1 cellular context compared by ENCODE assay signal in the genomic region with DNA sequence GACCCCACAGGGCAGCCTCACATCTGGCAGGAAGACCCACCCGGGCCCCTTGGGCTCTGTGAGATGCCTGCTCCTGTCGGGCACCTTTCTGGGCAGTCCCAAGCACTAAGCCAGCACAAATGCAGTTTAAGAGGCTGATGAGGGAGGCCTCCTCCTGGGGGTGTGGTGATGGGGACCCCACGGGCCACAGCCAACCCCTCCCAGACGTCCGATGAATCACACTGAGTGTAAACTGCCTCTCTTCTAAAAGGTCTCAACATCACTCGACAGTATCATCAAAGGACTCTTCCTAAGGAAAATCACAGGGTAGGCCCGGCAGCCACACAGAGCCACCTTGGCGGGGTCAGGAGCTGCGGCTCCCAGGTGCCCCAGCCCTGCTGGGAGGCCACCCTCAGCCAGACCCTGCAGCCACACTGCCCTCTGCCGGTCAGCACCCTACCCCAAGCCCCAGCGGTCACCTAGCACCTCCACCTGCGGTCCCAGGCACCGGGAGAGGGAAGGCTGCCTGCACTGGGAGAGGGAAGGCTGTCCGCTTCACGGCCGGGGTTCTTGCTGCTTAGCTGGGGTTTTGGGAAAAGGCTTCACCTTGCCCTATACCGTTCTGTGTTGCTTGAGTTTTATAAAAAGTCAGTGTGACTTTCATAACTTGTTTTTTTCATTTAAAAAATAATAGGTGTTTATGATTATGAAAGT.
TF ChIP-seq lines count a peak whose summit lies in the region.

No MANE protein-coding gene starts in this region.

TF ChIP-seq in HepG2, 621 proteins besides CTCF, POLR2A, EP300 and RAD21 (continued from another document and continues in another):
- TF ChIP-seq ZNF354B (CRISPR knock-in tag; IDR thresholded peaks at IDR 0.05) (no peak), SP5 (CRISPR knock-in tag; IDR thresholded peaks at IDR 0.05; ENCODE audit: borderline replicate concordance, low read depth) (no peak), ZNF530 (CRISPR knock-in tag; IDR thresholded peaks at IDR 0.05; ENCODE audit: low read depth) (no peak), IRF2 (CRISPR knock-in tag; IDR thresholded peaks at IDR 0.05) (peak; percentile 63; the same call in 1 of the 2 replicates), ZNF317 (CRISPR knock-in tag; IDR thresholded peaks at IDR 0.05) (0 out of 2 replicates have a peak, but pooled peaks have one; percentile 6), RARA (CRISPR knock-in tag; IDR thresholded peaks at IDR 0.05) (peak; percentile 24; the same call in 1 of the 2 replicates), ZNF143 (CRISPR knock-in tag; IDR thresholded peaks at IDR 0.05) (peak; percentile 61), ZNF75D (CRISPR knock-in tag; IDR thresholded peaks at IDR 0.05; ENCODE audit: borderline replicate concordance) (no peak), ESRRA (CRISPR knock-in tag; IDR thresholded peaks at IDR 0.05; ENCODE audit: low read depth) (no peak), ZSCAN30 (CRISPR knock-in tag; IDR thresholded peaks at IDR 0.05) (no peak), PRMT3 (CRISPR knock-in tag; IDR thresholded peaks at IDR 0.05; ENCODE audit: borderline replicate concordance, low read depth) (no peak), U2AF2 (IDR thresholded peaks at IDR 0.05; ENCODE audit: low read depth, low read length) (no peak), TCF7L2 (IDR thresholded peaks at IDR 0.05; ENCODE audit: low read depth, low read length) (no peak), ZNF460 (CRISPR knock-in tag; IDR thresholded peaks at IDR 0.05; ENCODE audit: borderline replicate concordance) (no peak), RXRA (CRISPR knock-in tag; IDR thresholded peaks at IDR 0.05) (no peak; the same call in 1 of the 2 replicates), NR2F6 (IDR thresholded peaks at IDR 0.05) (no peak), NR2F6 (CRISPR knock-in tag; IDR thresholded peaks at IDR 0.05) (peak; percentile 71), KLF12 (CRISPR knock-in tag; IDR thresholded peaks at IDR 0.05; ENCODE audit: borderline replicate concordance) (no peak), ZNF335 (CRISPR knock-in tag; IDR thresholded peaks at IDR 0.05) (no peak), SMAD3 (CRISPR knock-in tag; IDR thresholded peaks at IDR 0.05) (0 out of 2 replicates have a peak, but pooled peaks have one; percentile 30), MIXL1 (CRISPR knock-in tag; IDR thresholded peaks at IDR 0.05) (0 out of 2 replicates have a peak, but pooled peaks have one; percentile 25), HOXD1 (CRISPR knock-in tag; IDR thresholded peaks at IDR 0.05) (0 out of 2 replicates have a peak, but pooled peaks have one; percentile 46)
- TF ChIP-seq, protein P1, sequence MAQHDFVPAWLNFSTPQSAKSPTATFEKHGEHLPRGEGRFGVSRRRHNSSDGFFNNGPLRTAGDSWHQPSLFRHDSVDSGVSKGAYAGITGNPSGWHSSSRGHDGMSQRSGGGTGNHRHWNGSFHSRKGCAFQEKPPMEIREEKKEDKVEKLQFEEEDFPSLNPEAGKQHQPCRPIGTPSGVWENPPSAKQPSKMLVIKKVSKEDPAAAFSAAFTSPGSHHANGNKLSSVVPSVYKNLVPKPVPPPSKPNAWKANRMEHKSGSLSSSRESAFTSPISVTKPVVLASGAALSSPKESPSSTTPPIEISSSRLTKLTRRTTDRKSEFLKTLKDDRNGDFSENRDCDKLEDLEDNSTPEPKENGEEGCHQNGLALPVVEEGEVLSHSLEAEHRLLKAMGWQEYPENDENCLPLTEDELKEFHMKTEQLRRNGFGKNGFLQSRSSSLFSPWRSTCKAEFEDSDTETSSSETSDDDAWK (CRISPR knock-in tag; IDR thresholded peaks at IDR 0.05) = no peak
- TF ChIP-seq, protein P2, sequence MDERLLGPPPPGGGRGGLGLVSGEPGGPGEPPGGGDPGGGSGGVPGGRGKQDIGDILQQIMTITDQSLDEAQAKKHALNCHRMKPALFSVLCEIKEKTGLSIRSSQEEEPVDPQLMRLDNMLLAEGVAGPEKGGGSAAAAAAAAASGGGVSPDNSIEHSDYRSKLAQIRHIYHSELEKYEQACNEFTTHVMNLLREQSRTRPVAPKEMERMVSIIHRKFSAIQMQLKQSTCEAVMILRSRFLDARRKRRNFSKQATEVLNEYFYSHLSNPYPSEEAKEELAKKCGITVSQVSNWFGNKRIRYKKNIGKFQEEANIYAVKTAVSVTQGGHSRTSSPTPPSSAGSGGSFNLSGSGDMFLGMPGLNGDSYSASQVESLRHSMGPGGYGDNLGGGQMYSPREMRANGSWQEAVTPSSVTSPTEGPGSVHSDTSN (CRISPR knock-in tag; IDR thresholded peaks at IDR 0.05) = no peak
- TF ChIP-seq, protein P3, sequence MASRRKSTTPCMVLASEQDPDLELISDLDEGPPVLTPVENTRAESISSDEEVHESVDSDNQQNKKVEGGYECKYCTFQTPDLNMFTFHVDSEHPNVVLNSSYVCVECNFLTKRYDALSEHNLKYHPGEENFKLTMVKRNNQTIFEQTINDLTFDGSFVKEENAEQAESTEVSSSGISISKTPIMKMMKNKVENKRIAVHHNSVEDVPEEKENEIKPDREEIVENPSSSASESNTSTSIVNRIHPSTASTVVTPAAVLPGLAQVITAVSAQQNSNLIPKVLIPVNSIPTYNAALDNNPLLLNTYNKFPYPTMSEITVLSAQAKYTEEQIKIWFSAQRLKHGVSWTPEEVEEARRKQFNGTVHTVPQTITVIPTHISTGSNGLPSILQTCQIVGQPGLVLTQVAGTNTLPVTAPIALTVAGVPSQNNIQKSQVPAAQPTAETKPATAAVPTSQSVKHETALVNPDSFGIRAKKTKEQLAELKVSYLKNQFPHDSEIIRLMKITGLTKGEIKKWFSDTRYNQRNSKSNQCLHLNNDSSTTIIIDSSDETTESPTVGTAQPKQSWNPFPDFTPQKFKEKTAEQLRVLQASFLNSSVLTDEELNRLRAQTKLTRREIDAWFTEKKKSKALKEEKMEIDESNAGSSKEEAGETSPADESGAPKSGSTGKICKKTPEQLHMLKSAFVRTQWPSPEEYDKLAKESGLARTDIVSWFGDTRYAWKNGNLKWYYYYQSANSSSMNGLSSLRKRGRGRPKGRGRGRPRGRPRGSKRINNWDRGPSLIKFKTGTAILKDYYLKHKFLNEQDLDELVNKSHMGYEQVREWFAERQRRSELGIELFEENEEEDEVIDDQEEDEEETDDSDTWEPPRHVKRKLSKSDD (CRISPR knock-in tag; IDR thresholded peaks at IDR 0.05; ENCODE audit: low read depth) = no peak
- TF ChIP-seq, protein P4, sequence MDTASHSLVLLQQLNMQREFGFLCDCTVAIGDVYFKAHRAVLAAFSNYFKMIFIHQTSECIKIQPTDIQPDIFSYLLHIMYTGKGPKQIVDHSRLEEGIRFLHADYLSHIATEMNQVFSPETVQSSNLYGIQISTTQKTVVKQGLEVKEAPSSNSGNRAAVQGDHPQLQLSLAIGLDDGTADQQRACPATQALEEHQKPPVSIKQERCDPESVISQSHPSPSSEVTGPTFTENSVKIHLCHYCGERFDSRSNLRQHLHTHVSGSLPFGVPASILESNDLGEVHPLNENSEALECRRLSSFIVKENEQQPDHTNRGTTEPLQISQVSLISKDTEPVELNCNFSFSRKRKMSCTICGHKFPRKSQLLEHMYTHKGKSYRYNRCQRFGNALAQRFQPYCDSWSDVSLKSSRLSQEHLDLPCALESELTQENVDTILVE (CRISPR knock-in tag; IDR thresholded peaks at IDR 0.05) = peak; percentile 30; the same call in 1 of the 2 replicates
- TF ChIP-seq, protein P5, sequence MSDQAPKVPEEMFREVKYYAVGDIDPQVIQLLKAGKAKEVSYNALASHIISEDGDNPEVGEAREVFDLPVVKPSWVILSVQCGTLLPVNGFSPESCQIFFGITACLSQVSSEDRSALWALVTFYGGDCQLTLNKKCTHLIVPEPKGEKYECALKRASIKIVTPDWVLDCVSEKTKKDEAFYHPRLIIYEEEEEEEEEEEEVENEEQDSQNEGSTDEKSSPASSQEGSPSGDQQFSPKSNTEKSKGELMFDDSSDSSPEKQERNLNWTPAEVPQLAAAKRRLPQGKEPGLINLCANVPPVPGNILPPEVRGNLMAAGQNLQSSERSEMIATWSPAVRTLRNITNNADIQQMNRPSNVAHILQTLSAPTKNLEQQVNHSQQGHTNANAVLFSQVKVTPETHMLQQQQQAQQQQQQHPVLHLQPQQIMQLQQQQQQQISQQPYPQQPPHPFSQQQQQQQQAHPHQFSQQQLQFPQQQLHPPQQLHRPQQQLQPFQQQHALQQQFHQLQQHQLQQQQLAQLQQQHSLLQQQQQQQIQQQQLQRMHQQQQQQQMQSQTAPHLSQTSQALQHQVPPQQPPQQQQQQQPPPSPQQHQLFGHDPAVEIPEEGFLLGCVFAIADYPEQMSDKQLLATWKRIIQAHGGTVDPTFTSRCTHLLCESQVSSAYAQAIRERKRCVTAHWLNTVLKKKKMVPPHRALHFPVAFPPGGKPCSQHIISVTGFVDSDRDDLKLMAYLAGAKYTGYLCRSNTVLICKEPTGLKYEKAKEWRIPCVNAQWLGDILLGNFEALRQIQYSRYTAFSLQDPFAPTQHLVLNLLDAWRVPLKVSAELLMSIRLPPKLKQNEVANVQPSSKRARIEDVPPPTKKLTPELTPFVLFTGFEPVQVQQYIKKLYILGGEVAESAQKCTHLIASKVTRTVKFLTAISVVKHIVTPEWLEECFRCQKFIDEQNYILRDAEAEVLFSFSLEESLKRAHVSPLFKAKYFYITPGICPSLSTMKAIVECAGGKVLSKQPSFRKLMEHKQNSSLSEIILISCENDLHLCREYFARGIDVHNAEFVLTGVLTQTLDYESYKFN (CRISPR knock-in tag; conservative IDR thresholded peaks at IDR 0.05) = no peak
- TF ChIP-seq, protein P6, sequence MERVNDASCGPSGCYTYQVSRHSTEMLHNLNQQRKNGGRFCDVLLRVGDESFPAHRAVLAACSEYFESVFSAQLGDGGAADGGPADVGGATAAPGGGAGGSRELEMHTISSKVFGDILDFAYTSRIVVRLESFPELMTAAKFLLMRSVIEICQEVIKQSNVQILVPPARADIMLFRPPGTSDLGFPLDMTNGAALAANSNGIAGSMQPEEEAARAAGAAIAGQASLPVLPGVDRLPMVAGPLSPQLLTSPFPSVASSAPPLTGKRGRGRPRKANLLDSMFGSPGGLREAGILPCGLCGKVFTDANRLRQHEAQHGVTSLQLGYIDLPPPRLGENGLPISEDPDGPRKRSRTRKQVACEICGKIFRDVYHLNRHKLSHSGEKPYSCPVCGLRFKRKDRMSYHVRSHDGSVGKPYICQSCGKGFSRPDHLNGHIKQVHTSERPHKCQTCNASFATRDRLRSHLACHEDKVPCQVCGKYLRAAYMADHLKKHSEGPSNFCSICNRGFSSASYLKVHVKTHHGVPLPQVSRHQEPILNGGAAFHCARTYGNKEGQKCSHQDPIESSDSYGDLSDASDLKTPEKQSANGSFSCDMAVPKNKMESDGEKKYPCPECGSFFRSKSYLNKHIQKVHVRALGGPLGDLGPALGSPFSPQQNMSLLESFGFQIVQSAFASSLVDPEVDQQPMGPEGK (CRISPR knock-in tag; IDR thresholded peaks at IDR 0.05) = peak; percentile 86
- TF ChIP-seq, protein P7, sequence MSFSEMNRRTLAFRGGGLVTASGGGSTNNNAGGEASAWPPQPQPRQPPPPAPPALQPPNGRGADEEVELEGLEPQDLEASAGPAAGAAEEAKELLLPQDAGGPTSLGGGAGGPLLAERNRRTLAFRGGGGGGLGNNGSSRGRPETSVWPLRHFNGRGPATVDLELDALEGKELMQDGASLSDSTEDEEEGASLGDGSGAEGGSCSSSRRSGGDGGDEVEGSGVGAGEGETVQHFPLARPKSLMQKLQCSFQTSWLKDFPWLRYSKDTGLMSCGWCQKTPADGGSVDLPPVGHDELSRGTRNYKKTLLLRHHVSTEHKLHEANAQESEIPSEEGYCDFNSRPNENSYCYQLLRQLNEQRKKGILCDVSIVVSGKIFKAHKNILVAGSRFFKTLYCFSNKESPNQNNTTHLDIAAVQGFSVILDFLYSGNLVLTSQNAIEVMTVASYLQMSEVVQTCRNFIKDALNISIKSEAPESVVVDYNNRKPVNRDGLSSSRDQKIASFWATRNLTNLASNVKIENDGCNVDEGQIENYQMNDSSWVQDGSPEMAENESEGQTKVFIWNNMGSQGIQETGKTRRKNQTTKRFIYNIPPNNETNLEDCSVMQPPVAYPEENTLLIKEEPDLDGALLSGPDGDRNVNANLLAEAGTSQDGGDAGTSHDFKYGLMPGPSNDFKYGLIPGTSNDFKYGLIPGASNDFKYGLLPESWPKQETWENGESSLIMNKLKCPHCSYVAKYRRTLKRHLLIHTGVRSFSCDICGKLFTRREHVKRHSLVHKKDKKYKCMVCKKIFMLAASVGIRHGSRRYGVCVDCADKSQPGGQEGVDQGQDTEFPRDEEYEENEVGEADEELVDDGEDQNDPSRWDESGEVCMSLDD (CRISPR knock-in tag; IDR thresholded peaks at IDR 0.05; ENCODE audit: borderline replicate concordance) = no peak
- TF ChIP-seq, protein P8, sequence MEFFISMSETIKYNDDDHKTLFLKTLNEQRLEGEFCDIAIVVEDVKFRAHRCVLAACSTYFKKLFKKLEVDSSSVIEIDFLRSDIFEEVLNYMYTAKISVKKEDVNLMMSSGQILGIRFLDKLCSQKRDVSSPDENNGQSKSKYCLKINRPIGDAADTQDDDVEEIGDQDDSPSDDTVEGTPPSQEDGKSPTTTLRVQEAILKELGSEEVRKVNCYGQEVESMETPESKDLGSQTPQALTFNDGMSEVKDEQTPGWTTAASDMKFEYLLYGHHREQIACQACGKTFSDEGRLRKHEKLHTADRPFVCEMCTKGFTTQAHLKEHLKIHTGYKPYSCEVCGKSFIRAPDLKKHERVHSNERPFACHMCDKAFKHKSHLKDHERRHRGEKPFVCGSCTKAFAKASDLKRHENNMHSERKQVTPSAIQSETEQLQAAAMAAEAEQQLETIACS (CRISPR knock-in tag; IDR thresholded peaks at IDR 0.05) = no peak
- TF ChIP-seq, protein P9, sequence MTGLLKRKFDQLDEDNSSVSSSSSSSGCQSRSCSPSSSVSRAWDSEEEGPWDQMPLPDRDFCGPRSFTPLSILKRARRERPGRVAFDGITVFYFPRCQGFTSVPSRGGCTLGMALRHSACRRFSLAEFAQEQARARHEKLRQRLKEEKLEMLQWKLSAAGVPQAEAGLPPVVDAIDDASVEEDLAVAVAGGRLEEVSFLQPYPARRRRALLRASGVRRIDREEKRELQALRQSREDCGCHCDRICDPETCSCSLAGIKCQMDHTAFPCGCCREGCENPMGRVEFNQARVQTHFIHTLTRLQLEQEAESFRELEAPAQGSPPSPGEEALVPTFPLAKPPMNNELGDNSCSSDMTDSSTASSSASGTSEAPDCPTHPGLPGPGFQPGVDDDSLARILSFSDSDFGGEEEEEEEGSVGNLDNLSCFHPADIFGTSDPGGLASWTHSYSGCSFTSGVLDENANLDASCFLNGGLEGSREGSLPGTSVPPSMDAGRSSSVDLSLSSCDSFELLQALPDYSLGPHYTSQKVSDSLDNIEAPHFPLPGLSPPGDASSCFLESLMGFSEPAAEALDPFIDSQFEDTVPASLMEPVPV (CRISPR knock-in tag; IDR thresholded peaks at IDR 0.05) = no peak
- TF ChIP-seq, protein P10, sequence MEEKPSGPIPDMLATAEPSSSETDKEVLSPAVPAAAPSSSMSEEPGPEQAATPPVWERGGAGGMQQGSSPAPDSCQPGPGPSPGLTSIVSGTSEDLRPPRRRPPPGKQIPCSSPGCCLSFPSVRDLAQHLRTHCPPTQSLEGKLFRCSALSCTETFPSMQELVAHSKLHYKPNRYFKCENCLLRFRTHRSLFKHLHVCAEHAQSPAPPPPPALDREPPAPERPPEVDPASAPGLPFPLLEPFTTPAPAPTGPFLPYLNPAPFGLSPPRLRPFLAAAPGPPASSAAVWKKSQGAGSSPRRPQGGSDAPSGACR (CRISPR knock-in tag; IDR thresholded peaks at IDR 0.05) = 0 out of 2 replicates have a peak, but pooled peaks have one; percentile 2
